Comparison of ENCODE assay signal across 1 cellular context in the genomic region with DNA sequence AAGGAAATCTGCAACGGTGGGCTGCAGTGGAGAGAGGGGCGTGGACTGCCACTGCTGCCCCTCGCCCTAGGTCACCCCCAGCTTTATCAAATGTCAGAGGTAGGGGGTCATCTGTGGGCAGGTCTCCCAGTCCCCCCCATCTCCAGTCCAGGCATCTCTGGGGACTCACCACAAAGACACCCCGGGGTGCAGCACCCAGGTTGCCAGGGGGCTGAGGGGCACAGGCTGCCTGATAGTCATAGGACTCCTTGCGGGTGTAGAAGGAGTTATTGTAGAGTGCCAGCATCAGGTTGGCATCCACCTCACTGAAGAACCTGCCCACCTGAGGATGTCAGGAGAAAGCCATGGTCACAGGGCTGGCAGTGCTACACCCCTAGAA.
TF ChIP-seq lines count a peak whose summit lies in the region.

No MANE protein-coding gene starts in this region.

TF ChIP-seq in GM23338, 12 proteins besides CTCF, POLR2A, EP300 and RAD21 (continued from another document):
- TF ChIP-seq ZNF462 (CRISPR knock-in tag; IDR thresholded peaks at IDR 0.05), result no peak
- TF ChIP-seq CREB1 (CRISPR knock-in tag; IDR thresholded peaks at IDR 0.05; ENCODE audit: low read depth), result no peak
- no peak for TF ChIP-seq ZNF114 (CRISPR knock-in tag; IDR thresholded peaks at IDR 0.05)
- TF ChIP-seq NANOG (IDR thresholded peaks at IDR 0.05; ENCODE audit: borderline replicate concordance), result no peak
- no peak for TF ChIP-seq EZH2phosphoT487 (IDR thresholded peaks at IDR 0.05; ENCODE audit: unreplicated experiment)
- TF ChIP-seq EZH2 (IDR thresholded peaks at IDR 0.05; ENCODE audit: low read depth, unreplicated experiment), result no peak
